ENCODE assay signal across 20 cellular contexts in genomic region chr1:157104598-157105293, GRCh38. TPM values are rescaled to one million over a fixed set of nuclear protein-coding genes. Genes with fewer than 3 reads are reported as not detected.
DNase-seq lines count a peak whose midpoint lies in the region; ATAC-seq and TF ChIP-seq lines count a peak whose summit lies in the region.
"Had no signal": no experiment of that assay in that cellular context is flagged by ENCODE, and none has a peak within 500 bp of the region (broad histone marks: within the 10 kb centered on the region; RNA-seq: fewer than 3 reads in every experiment).

No MANE protein-coding gene starts in this region.

- no peaks in the 10 kb centered on the region for H3K36me3 ChIP-seq in brain microvascular endothelial cell (replicated peaks)
- H3K36me3 ChIP-seq: heart right ventricle, right atrium auricular region had no signal

- peaks cover 50% of the 10 kb centered on the region for H3K27me3 Mint-ChIP-seq in nephron (ENCODE audit: low read depth)

- peak; percentile 40 for DNase-seq in COLO829 (ENCODE audit: low spot score)
- DNase-seq in HPDE6-E6E7 (ENCODE audit: extremely low spot score), result peak; percentile 42
- DNase-seq in brain microvascular endothelial cell, result peak; percentile 29
- DNase-seq in NOMO-1 treated with DMSO at 0.1 percent for 48 hours (lab: John Stamatoyannopoulos, UW; ENCODE audit: unreplicated experiment), result no peak
- DNase-seq in dermis blood vessel endothelial cell, result no peak
- DNase-seq in activated CD4-positive, alpha-beta T cell treated with anti-CD3 and anti-CD28 coated beads, Interleukin-2, amount 50 U/mL, for 4 hours, result no peak
- DNase-seq: activated CD8-positive, alpha-beta T cell treated with anti-CD3 and anti-CD28 coated beads for 36 hours; activated gamma-delta T cell treated with Interleukin-2 at 50 U/mL for 16 hours; heart right ventricle; NCI-H1694 treated with DMSO at 0.1 percent for 48 hours; NCI-H748 treated with DMSO at 0.1 percent for 48 hours; stimulated activated CD4-positive, alpha-beta T cell treated with anti-CD3 and anti-CD28 coated beads, Interleukin-4, amount 100 ng/mL, for 24 hours; T-helper 9 cell had no signal

- no peak for ATAC-seq in GM21515 (IDR thresholded peaks at IDR 0.05; ENCODE audit: unreplicated experiment)
- ATAC-seq: activated CD8-positive, alpha-beta T cell treated with anti-CD3 and anti-CD28 coated beads for 36 hours; heart right ventricle; Right ventricle myocardium inferior had no signal

- no peaks in the 10 kb centered on the region for H3K36me3 Mint-ChIP-seq in nephron (ENCODE audit: low read depth)

- no peak overlapping the region for H3K4me3 ChIP-seq in brain microvascular endothelial cell (ENCODE audit: low read depth, low read length)
- H3K4me3 ChIP-seq: heart right ventricle, right atrium auricular region had no signal

- H3K9me3 Mint-ChIP-seq in nephron, result no peaks in the 10 kb centered on the region
- H3K9me3 Mint-ChIP-seq: activated CD8-positive, alpha-beta T cell treated with anti-CD3 and anti-CD28 coated beads for 36 hours had no signal

- in situ Hi-C loops in brain microvascular endothelial cell (cut with HindIII; ENCODE audit: low pct_ligation_motif_present, low sequenced_read_pairs), result no loop called here

- no peak for TF ChIP-seq CTCF in brain microvascular endothelial cell (IDR thresholded peaks at IDR 0.05; ENCODE audit: low read depth, low read length, missing control alignments)
- TF ChIP-seq CTCF in nephron (IDR thresholded peaks at IDR 0.05; ENCODE audit: unreplicated experiment in 3 of 3), result no peak

- H3K27ac Mint-ChIP-seq in nephron, result peak overlapping the region in 2 of 3 experiments; percentile 1 to 16
- H3K27ac Mint-ChIP-seq: activated CD8-positive, alpha-beta T cell treated with anti-CD3 and anti-CD28 coated beads for 36 hours; B cell had no signal

- H3K27ac ChIP-seq in brain microvascular endothelial cell, result no peak overlapping the region
- H3K27ac ChIP-seq: KMS-11, right atrium auricular region had no signal

- peaks cover 1% of the 10 kb centered on the region for H3K4me1 Mint-ChIP-seq in nephron

- no peak overlapping the region for H3K4me3 Mint-ChIP-seq in nephron
- H3K4me3 Mint-ChIP-seq: activated CD8-positive, alpha-beta T cell treated with anti-CD3 and anti-CD28 coated beads for 36 hours; B cell had no signal

- no peaks in the 10 kb centered on the region for H3K27me3 ChIP-seq in brain microvascular endothelial cell (replicated peaks)

RNA-seq across cellular contexts. Expression of gene ETV3L, which starts 5.1 kb away (rescaled TPM):
- total RNA-seq in dermis blood vessel endothelial cell, result not detected in 2 replicates
- total RNA-seq: activated CD8-positive, alpha-beta T cell treated with anti-CD3 and anti-CD28 coated beads for 36 hours; B cell; heart right ventricle; right atrium auricular region; Right ventricle myocardium inferior; urinary bladder had no signal

RNA-seq across cellular contexts. Expression of gene ETV3, which starts 33.4 kb away (rescaled TPM):
- 17.2 and 19.1 TPM in 2 replicates for total RNA-seq in dermis blood vessel endothelial cell

RNA-seq across cellular contexts. Expression of gene ARHGEF11, which starts 59.2 kb away (rescaled TPM):
- total RNA-seq in dermis blood vessel endothelial cell, result 22.0 and 23.3 TPM in 2 replicates

Comparison
In these comparisons a context has a peak if more than half of its experiments do, and no peak if none do; other contexts are left out.
1. DNase-seq: peak in COLO829 (single experiment), HPDE6-E6E7 (single experiment) and brain microvascular endothelial cell (single experiment); none in NOMO-1 treated with DMSO at 0.1 percent for 48 hours (single experiment), dermis blood vessel endothelial cell (single experiment) and activated CD4-positive, alpha-beta T cell treated with anti-CD3 and anti-CD28 coated beads, Interleukin-2, amount 50 U/mL, for 4 hours (0 of 2).